8 cellular contexts compared by ENCODE assay signal in genomic region chr22:29470159-29470855, GRCh38. TPM values are rescaled to one million over a fixed set of nuclear protein-coding genes. Genes with fewer than 3 reads are reported as not detected.
DNase-seq lines count a peak whose midpoint lies in the region; TF ChIP-seq lines count a peak whose summit lies in the region.

No MANE protein-coding gene starts in this region.

- no peak overlapping the region for H3K14ac ChIP-seq in mesenchymal stem cell (ENCODE audit: low read length in 2 of 2)

- no peak overlapping the region for H2BK15ac ChIP-seq in mesenchymal stem cell (ENCODE audit: low read depth, poor library complexity, severe bottlenecking)

- no peaks in the 10 kb centered on the region for H3K36me3 ChIP-seq in mesenchymal stem cell (ENCODE audit: control insufficient read depth in 1 of 2, insufficient read depth in 2 of 2, low read depth in 1 of 2, low read length in 2 of 2)

- no peak overlapping the region for H4K91ac ChIP-seq in mesenchymal stem cell (ENCODE audit: low read length)

- peaks cover 8% of the 10 kb centered on the region for H3K4me1 ChIP-seq in mesenchymal stem cell (ENCODE audit: control insufficient read depth, insufficient read depth, low read depth, low read length)

- no peak overlapping the region for H2AFZ ChIP-seq in mesenchymal stem cell (ENCODE audit: low read depth, low read length)

- TF ChIP-seq CTCF in GM12873 (IDR thresholded peaks at IDR 0.05; ENCODE audit: insufficient read depth, low read depth, low read length, missing control alignments), result peak; percentile 92

- no peak overlapping the region for H3K9ac ChIP-seq in mesenchymal stem cell (ENCODE audit: low read length)

- peak; percentile 69 for DNase-seq in NCI-H1436 (lab: John Stamatoyannopoulos, UW)
- peak; percentile 77 for DNase-seq in activated CD4-positive, alpha-beta T cell treated with anti-CD3 and anti-CD28 coated beads, Interleukin-2, amount 50 U/mL, for 1 hour
- DNase-seq in ecto neural progenitor cell (ENCODE audit: low spot score), result peak; percentile 93
- peak; percentile 40 for DNase-seq in mesenchymal stem cell
- peak; percentile 49 to 56 for DNase-seq in stimulated activated CD8-positive, alpha-beta memory T cell treated with anti-CD3 and anti-CD28 coated beads, Interleukin-15, amount 100 ng/mL, for 48 hours (ENCODE audit: low read depth in 2 of 2)
- DNase-seq in NCI-H2227 (lab: John Stamatoyannopoulos, UW; ENCODE audit: unreplicated experiment), result no peak
- DNase-seq in putamen (ENCODE audit: low spot score), result no peak

- no peak overlapping the region for H2BK12ac ChIP-seq in mesenchymal stem cell (ENCODE audit: low read length in 2 of 2)

- H3K4me2 ChIP-seq in mesenchymal stem cell (ENCODE audit: low read length, poor library complexity, severe bottlenecking), result peak overlapping the region; percentile 71

- no peaks in the 10 kb centered on the region for H3K79me1 ChIP-seq in mesenchymal stem cell (replicated peaks; ENCODE audit: low read length, poor library complexity, severe bottlenecking)

- H2AK5ac ChIP-seq in mesenchymal stem cell (ENCODE audit: low read length, severe bottlenecking), result no peak overlapping the region

- H4K8ac ChIP-seq in mesenchymal stem cell (ENCODE audit: low read length), result no peak overlapping the region

- H3K18ac ChIP-seq in mesenchymal stem cell (ENCODE audit: low read depth in 1 of 2, low read length in 2 of 2), result no peak overlapping the region

- H3K27ac ChIP-seq in mesenchymal stem cell (ENCODE audit: low read length, poor library complexity, severe bottlenecking), result no peak overlapping the region

- H3K4ac ChIP-seq in mesenchymal stem cell (ENCODE audit: low read depth in 1 of 2, low read length in 2 of 2), result no peak overlapping the region

- peak overlapping the region; percentile 6 to 63 for H3K4me3 ChIP-seq in mesenchymal stem cell (ENCODE audit: insufficient read depth in 1 of 2, low read depth in 1 of 2, low read length in 2 of 2)

- 9% methylated on average over 49 of the region's 54 CpGs for WGBS in mesenchymal stem cell

- peak overlapping the region; percentile 32 for H2BK5ac ChIP-seq in mesenchymal stem cell (ENCODE audit: low read depth, low read length, poor library complexity, severe bottlenecking)

- H3K27me3 ChIP-seq in mesenchymal stem cell (ENCODE audit: control insufficient read depth in 1 of 2, insufficient read depth in 1 of 2, low read length in 2 of 2), result peaks cover 72 to 86% of the 10 kb centered on the region in 2 experiments

- H3K9me3 ChIP-seq in mesenchymal stem cell (ENCODE audit: control insufficient read depth, low read length), result no peaks in the 10 kb centered on the region

- H3K23ac ChIP-seq in mesenchymal stem cell (ENCODE audit: low read length in 2 of 2), result no peak overlapping the region

- H2BK120ac ChIP-seq in mesenchymal stem cell (ENCODE audit: low read depth, low read length), result no peak overlapping the region

RNA-seq across cellular contexts. Expression of gene NEFH, which starts 9.7 kb away (rescaled TPM):
- 1.5 TPM for polyA plus RNA-seq in mesenchymal stem cell (2013, experiment 1 of 2)
- 1.4 TPM for polyA plus RNA-seq in mesenchymal stem cell (2013, experiment 2 of 2)

RNA-seq across cellular contexts. Expression of gene RFPL1, which starts 31.9 kb away (rescaled TPM):
- not detected for polyA plus RNA-seq in mesenchymal stem cell (2013, experiment 1 of 2)
- not detected for polyA plus RNA-seq in mesenchymal stem cell (2013, experiment 2 of 2)

Comparison
In these comparisons a context has a peak if more than half of its experiments do, and no peak if none do; other contexts are left out.
1. DNase-seq: peak in NCI-H1436 (single experiment), activated CD4-positive, alpha-beta T cell treated with anti-CD3 and anti-CD28 coated beads, Interleukin-2, amount 50 U/mL, for 1 hour (single experiment), ecto neural progenitor cell (single experiment), mesenchymal stem cell (single experiment) and stimulated activated CD8-positive, alpha-beta memory T cell treated with anti-CD3 and anti-CD28 coated beads, Interleukin-15, amount 100 ng/mL, for 48 hours (2 of 2); none in NCI-H2227 (single experiment) and putamen (single experiment).